In the genomic region with DNA sequence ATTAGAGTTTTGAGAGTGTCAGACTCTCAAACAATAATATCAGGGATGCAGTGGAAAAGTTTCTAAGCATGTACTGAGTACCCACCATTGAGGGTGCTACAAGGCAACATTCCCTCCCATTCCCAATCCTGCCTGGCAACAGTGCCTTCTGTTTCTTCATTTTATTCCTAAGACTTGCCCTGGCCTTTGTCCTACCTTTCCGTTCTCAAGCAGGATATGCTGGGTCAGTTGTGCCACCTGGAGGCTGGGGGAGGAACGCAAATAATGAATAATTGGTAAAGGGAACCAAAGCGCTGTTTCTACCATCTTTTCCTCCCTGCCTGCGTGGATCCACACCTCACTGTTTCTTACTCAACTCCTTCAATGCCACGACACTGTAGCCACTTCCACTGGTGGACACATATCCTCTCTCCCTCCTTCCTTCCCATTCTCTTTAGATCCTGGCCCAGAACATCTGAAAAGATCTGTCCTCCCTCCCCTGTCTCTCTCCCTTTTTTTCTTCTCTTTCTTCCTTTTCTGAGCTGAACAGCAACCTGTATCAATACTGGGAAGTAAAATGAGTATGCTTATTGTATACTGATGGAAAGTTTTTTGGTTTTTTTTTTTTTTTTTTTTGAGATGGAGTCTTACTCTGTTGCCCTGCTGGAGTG, we compare ENCODE assay signal across 9 cellular contexts.
DNase-seq lines count a peak whose midpoint lies in the region; ATAC-seq and TF ChIP-seq lines count a peak whose summit lies in the region.
"Had no signal": no experiment of that assay in that cellular context is flagged by ENCODE, and none has a peak within 500 bp of the region (broad histone marks: within the 10 kb centered on the region; RNA-seq: fewer than 3 reads in every experiment).

No MANE protein-coding gene starts in this region.

- intact Hi-C loops in lower leg skin (cut with DNase I; ENCODE audit: low total_unique reads): no loop called here

- POLR2A ChIA-PET in HEK293T (lab: Yijun Ruan, JAX): no interaction called here

- no peak overlapping the region for H3K9ac ChIP-seq in endodermal cell (ENCODE audit: extremely low read depth, low read length, poor library complexity, severe bottlenecking)

- no peak for TF ChIP-seq POLR2A in lower leg skin (IDR thresholded peaks at IDR 0.05)

- H3K9me3 Mint-ChIP-seq in endodermal cell (no peaks in the 10 kb centered on the region), nephron progenitor cell (peaks cover 4% of the 10 kb centered on the region)

- no peak for ATAC-seq in HG03378 (IDR thresholded peaks at IDR 0.05; ENCODE audit: unreplicated experiment)

- H3K4me1 ChIP-seq in endodermal cell (ENCODE audit: control insufficient read depth, insufficient read depth, low read length): no peaks in the 10 kb centered on the region

- no peaks in the 10 kb centered on the region for H3K27me3 ChIP-seq in endodermal cell (ENCODE audit: control insufficient read depth, insufficient read depth, low read length, poor library complexity, severe bottlenecking)

- peak overlapping the region; percentile 36 for H3K27ac Mint-ChIP-seq in endodermal cell
- no peak overlapping the region for H3K27ac Mint-ChIP-seq in nephron progenitor cell

- H3K4me3 ChIP-seq in endodermal cell (ENCODE audit: low read length) (no peak overlapping the region), lower leg skin (ENCODE audit: low read depth, poor library complexity, severe bottlenecking) (no peak overlapping the region)
- H3K4me3 ChIP-seq: SK-N-MC had no signal

- DNase-seq in DMS 273 treated with DMSO at 0.1 percent for 48 hours (lab: John Stamatoyannopoulos, UW) (peak; percentile 66), HEK293T (ENCODE audit: extremely low spot score) (peak; percentile 70), NCI-H226 (peak; percentile 37), endodermal cell (peak; percentile 90), nephron progenitor cell (peak; percentile 33), lower leg skin (ENCODE audit: low spot score in 2 of 2) (no peak)
- DNase-seq in activated CD4-positive, alpha-beta T cell treated with anti-CD3 and anti-CD28 coated beads, Interleukin-2, amount 50 U/mL, for 1 hour: peak; percentile 48

- no peak overlapping the region for H3K4me3 Mint-ChIP-seq in endodermal cell
- H3K4me3 Mint-ChIP-seq in nephron progenitor cell: no peak overlapping the region

- no peaks in the 10 kb centered on the region for H3K36me3 ChIP-seq in endodermal cell (ENCODE audit: control insufficient read depth, insufficient read depth, low read length)

- TF ChIP-seq CTCF in endodermal cell (conservative IDR thresholded peaks at IDR 0.05) (peak; percentile 81), nephron progenitor cell (IDR thresholded peaks at IDR 0.05) (peak; percentile 19), lower leg skin (IDR thresholded peaks at IDR 0.05) (peak in 1 of 3 donors; percentile 20)

- no peaks in the 10 kb centered on the region for H3K27me3 Mint-ChIP-seq in endodermal cell (ENCODE audit: insufficient read depth)
- peaks cover 10% of the 10 kb centered on the region for H3K27me3 Mint-ChIP-seq in nephron progenitor cell (ENCODE audit: low read depth, poor library complexity)

- no peak overlapping the region for H3K27ac ChIP-seq in endodermal cell (ENCODE audit: low read depth, low read length)

- H3K36me3 Mint-ChIP-seq in endodermal cell (ENCODE audit: low read depth) (no peaks in the 10 kb centered on the region), nephron progenitor cell (ENCODE audit: low read depth) (peaks cover 24% of the 10 kb centered on the region)

- 33 to 100% methylated on average over 1 to 5 of the region's 5 CpGs for WGBS in endodermal cell (ENCODE audit: insufficient coverage in 1 of 2, insufficient read length in 1 of 2), 2 experiments
- 39 to 46% methylated on average over 5 of the region's 5 CpGs for WGBS in lower leg skin, 2 donors

- peaks cover 8% of the 10 kb centered on the region for H3K4me1 Mint-ChIP-seq in endodermal cell
- peaks cover 6% of the 10 kb centered on the region for H3K4me1 Mint-ChIP-seq in nephron progenitor cell

- H3K9me3 ChIP-seq in endodermal cell (ENCODE audit: control insufficient read depth, low read length): no peaks in the 10 kb centered on the region

- CTCF ChIA-PET in HEK293T (lab: Yijun Ruan, JAX): interaction anchor here (0.6 to 0.9 kb wide), 2 partner anchors 9 to 239 kb away, joined by 3 read pairs; no protein-coding TSS in a partner anchor

TF ChIP-seq in HEK293T, 16 proteins besides CTCF, POLR2A, EP300 and RAD21:
- TF ChIP-seq ELF4 (IDR thresholded peaks at IDR 0.05) (no peak), FOXM1 (IDR thresholded peaks at IDR 0.05; ENCODE audit: borderline replicate concordance) (no peak), ARNT (IDR thresholded peaks at IDR 0.05) (no peak), TARDBP (IDR thresholded peaks at IDR 0.05) (no peak), LEF1 (IDR thresholded peaks at IDR 0.05; ENCODE audit: borderline replicate concordance) (no peak), FOXK2 (IDR thresholded peaks at IDR 0.05) (no peak), NFRKB (IDR thresholded peaks at IDR 0.05) (no peak), ZNF384 (IDR thresholded peaks at IDR 0.05) (no peak), CTBP1 (IDR thresholded peaks at IDR 0.05; ENCODE audit: borderline replicate concordance) (no peak), L3MBTL2 (conservative IDR thresholded peaks at IDR 0.05) (no peak), SP1 (IDR thresholded peaks at IDR 0.05) (no peak), HDGF (IDR thresholded peaks at IDR 0.05; ENCODE audit: borderline replicate concordance) (no peak)
- TF ChIP-seq, protein P1, sequence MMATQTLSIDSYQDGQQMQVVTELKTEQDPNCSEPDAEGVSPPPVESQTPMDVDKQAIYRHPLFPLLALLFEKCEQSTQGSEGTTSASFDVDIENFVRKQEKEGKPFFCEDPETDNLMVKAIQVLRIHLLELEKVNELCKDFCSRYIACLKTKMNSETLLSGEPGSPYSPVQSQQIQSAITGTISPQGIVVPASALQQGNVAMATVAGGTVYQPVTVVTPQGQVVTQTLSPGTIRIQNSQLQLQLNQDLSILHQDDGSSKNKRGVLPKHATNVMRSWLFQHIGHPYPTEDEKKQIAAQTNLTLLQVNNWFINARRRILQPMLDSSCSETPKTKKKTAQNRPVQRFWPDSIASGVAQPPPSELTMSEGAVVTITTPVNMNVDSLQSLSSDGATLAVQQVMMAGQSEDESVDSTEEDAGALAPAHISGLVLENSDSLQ (IDR thresholded peaks at IDR 0.05): no peak

Comparison
In these comparisons a context has a peak if more than half of its experiments do, and no peak if none do; other contexts are left out.
1. DNase-seq: peak in DMS 273 treated with DMSO at 0.1 percent for 48 hours (single experiment), HEK293T (single experiment), NCI-H226 (single experiment), activated CD4-positive, alpha-beta T cell treated with anti-CD3 and anti-CD28 coated beads, Interleukin-2, amount 50 U/mL, for 1 hour (single experiment), endodermal cell (single experiment) and nephron progenitor cell (single experiment); none in lower leg skin (0 of 2).